ENCODE assay signal across 30 cellular contexts in the genomic region with DNA sequence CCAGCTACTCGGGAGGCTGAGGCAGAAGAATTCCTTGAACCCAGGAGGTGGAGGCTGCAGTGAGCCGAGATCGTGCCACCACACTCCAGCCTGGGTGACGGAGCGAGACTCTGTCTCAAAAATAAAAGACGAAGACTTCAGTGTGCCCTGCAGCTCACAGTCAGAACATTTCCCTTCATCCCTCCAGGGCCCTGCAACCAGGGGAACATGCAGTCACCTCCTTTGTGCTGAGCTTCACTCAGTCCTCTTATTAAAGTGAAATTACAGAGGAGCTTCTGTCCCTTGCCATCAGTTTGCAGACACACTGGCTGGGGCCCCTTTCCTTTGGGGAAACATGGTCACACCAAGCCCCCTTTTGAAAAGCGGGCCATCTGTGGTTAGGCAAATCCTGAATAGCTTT. TPM values are rescaled to one million over a fixed set of nuclear protein-coding genes. Genes with fewer than 3 reads are reported as not detected.
"Had no signal": no experiment of that assay in that cellular context is flagged by ENCODE, and none has a peak within 500 bp of the region (broad histone marks: within the 10 kb centered on the region; RNA-seq: fewer than 3 reads in every experiment).

No MANE protein-coding gene starts in this region.

- H3K4me1 Mint-ChIP-seq: naive B cell had no signal

- H3K4me3 ChIP-seq: ovary, psoas muscle, right lobe of liver, sigmoid colon, suprapubic skin, testis, tibial artery, transverse colon, upper lobe of left lung, vagina had no signal

- H3K36me3 Mint-ChIP-seq: natural killer cell treated with Interleukin-12 subunit alpha and Interleukin-12 subunit beta and Interleukin-15 and Interleukin-18, amount 100 ng/mL, for 72 hours; stimulated activated memory B cell treated with anti-CD40 and anti-IgM and Interleukin-4, amounts not matched to agents 10 μg/mL and 1 μg/mL and 100 μg/mL, for 72 hours had no signal

- H3K36me3 ChIP-seq: neutrophil, ovary, right lobe of liver, sigmoid colon, suprapubic skin, tibial artery, transverse colon, upper lobe of left lung, vagina had no signal

- H3K27me3 ChIP-seq: ovary, right lobe of liver, sigmoid colon, testis, transverse colon, upper lobe of left lung, vagina had no signal

- DNase-seq: naive B cell; naive thymus-derived CD8-positive, alpha-beta T cell; nephron progenitor cell; nucleus accumbens; ovary; posterior cingulate gyrus; psoas muscle; sigmoid colon; small intestine; stimulated activated CD4-positive, alpha-beta T cell treated with anti-CD3 and anti-CD28 coated beads, Interleukin-15, amount 100 ng/mL, for 24 hours; stimulated activated CD4-positive, alpha-beta T cell treated with anti-CD3 and anti-CD28 coated beads, Interleukin-2, amount 100 ng/mL, for 24 hours; stimulated activated CD4-positive, alpha-beta T cell treated with anti-CD3 and anti-CD28 coated beads, Interleukin-2, amount 100 ng/mL, for 48 hours; stimulated activated CD4-positive, alpha-beta T cell treated with anti-CD3 and anti-CD28 coated beads, Interleukin-4, amount 100 ng/mL, for 24 hours; stimulated activated naive CD4-positive, alpha-beta T cell; stimulated activated naive CD8-positive, alpha-beta T cell treated with anti-CD3 and anti-CD28 coated beads, Interleukin-15, amount 100 ng/mL, for 72 hours; stimulated activated naive CD8-positive, alpha-beta T cell treated with anti-CD3 and anti-CD28 coated beads, Interleukin-15, Interleukin-2, amounts not matched to agents 100 U/mL and 50 U/mL, for 24 hours; substantia nigra; testis; tibial artery; transverse colon; upper lobe of left lung had no signal

- H3K4me3 Mint-ChIP-seq: naive thymus-derived CD8-positive, alpha-beta T cell; natural killer cell treated with Interleukin-12 subunit alpha and Interleukin-12 subunit beta and Interleukin-15 and Interleukin-18, amount 100 ng/mL, for 72 hours; nephron progenitor cell; neural crest cell; stimulated activated memory B cell treated with anti-CD40 and anti-IgM and Interleukin-4, amounts not matched to agents 10 μg/mL and 1 μg/mL and 100 μg/mL, for 72 hours; stimulated activated naive CD8-positive, alpha-beta T cell treated with anti-CD3 and anti-CD28 coated beads, Interleukin-15, amount 100 ng/mL, for 72 hours had no signal

- H3K4me1 ChIP-seq: parathyroid adenoma, psoas muscle, right lobe of liver, vagina had no signal

- ATAC-seq: naive thymus-derived CD8-positive, alpha-beta T cell; natural killer cell treated with Interleukin-12 subunit alpha and Interleukin-12 subunit beta and Interleukin-15 and Interleukin-18, amount 100 ng/mL, for 72 hours; psoas muscle; stimulated activated memory B cell treated with anti-CD40 and anti-IgM and Interleukin-4, amounts not matched to agents 10 μg/mL and 1 μg/mL and 100 μg/mL, for 72 hours; stimulated activated naive CD8-positive, alpha-beta T cell treated with anti-CD3 and anti-CD28 coated beads, Interleukin-15, amount 100 ng/mL, for 72 hours; stimulated activated naive CD8-positive, alpha-beta T cell treated with anti-CD3 and anti-CD28 coated beads, Interleukin-15, Interleukin-2, amounts not matched to agents 100 U/mL and 50 U/mL, for 24 hours had no signal

- H3K27ac Mint-ChIP-seq: naive B cell; naive thymus-derived CD8-positive, alpha-beta T cell; natural killer cell treated with Interleukin-12 subunit alpha and Interleukin-12 subunit beta and Interleukin-15 and Interleukin-18, amount 100 ng/mL, for 72 hours; nephron progenitor cell; progenitor cell of endocrine pancreas; stimulated activated memory B cell treated with anti-CD40 and anti-IgM and Interleukin-4, amounts not matched to agents 10 μg/mL and 1 μg/mL and 100 μg/mL, for 72 hours; stimulated activated naive CD8-positive, alpha-beta T cell treated with anti-CD3 and anti-CD28 coated beads, Interleukin-15, amount 100 ng/mL, for 72 hours had no signal

- H3K9me3 ChIP-seq: neutrophil, ovary, psoas muscle, right lobe of liver, sigmoid colon, suprapubic skin, testis, tibial artery, transverse colon, upper lobe of left lung, vagina had no signal

- H3K9me3 Mint-ChIP-seq: natural killer cell treated with Interleukin-12 subunit alpha and Interleukin-12 subunit beta and Interleukin-15 and Interleukin-18, amount 100 ng/mL, for 72 hours; stimulated activated naive CD8-positive, alpha-beta T cell treated with anti-CD3 and anti-CD28 coated beads, Interleukin-15, amount 100 ng/mL, for 72 hours had no signal

- H3K27ac ChIP-seq: neutrophil, ovary, parathyroid adenoma, psoas muscle, right lobe of liver, sigmoid colon, suprapubic skin, testis, tibial artery, transverse colon, upper lobe of left lung, vagina had no signal

RNA-seq across cellular contexts. Expression of a gene that starts 24.2 kb away (rescaled TPM):
- total RNA-seq: naive thymus-derived CD8-positive, alpha-beta T cell; vagina had no signal
- polyA plus RNA-seq: naive thymus-derived CD8-positive, alpha-beta T cell had no signal
